8 cellular contexts compared by ENCODE assay signal in the genomic region with DNA sequence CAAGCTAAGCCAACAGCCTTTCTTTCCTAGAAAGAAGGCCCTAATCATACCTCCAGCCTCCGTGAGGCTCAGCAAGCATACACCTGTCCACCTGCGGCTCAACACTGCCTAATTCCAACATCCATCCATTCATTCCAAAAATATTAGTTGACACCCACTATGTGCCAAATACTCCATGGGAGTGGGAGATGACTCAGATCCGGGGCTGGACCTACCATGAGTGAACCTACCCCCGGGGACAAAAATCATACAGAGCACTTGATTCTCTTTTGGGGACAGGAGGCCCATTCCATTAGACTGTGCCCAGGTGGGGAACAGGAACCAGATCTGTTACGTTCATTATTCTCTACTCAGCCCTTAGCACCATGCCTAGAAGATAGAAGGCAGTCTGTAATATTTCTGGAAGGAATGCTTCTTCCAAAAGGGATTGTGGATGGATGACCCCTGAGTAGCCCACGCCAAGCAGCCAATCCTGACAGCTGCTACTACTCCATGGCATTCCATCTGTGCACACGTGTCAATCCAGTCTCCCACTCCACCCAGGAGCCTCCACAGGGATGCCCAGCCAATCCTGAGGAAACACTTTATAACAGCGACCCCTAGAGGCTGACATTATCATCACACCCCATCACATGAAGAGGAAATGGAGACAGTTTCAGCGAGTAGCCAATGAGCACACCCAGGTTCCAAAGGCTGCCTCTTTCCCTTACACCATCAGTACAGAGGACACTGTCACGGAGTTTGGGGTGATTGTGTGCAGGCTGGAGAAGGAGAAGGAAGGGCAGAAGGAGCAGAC.
DNase-seq lines count a peak whose midpoint lies in the region; FAIRE-seq and TF ChIP-seq lines count a peak whose summit lies in the region.

No MANE protein-coding gene starts in this region.

- H3K27me3 Mint-ChIP-seq in brain, result no peaks in the 10 kb centered on the region

- peaks cover 31% of the 10 kb centered on the region for H3K4me1 Mint-ChIP-seq in brain

- peak overlapping the region in 1 of 5 experiments; percentile 9 for H3K4me3 Mint-ChIP-seq in brain

- H3K9me3 Mint-ChIP-seq in brain, result peaks cover 0 to 3% (median 0%) of the 10 kb centered on the region in 5 experiments

- no peaks in the 10 kb centered on the region for H3K36me3 ChIP-seq in neutrophil
- H3K36me3 ChIP-seq in effector memory CD4-positive, alpha-beta T cell (ENCODE audit: control insufficient read depth, insufficient read depth, low read length), result no peaks in the 10 kb centered on the region

- H3K9me3 ChIP-seq in neutrophil, result no peaks in the 10 kb centered on the region
- H3K9me3 ChIP-seq in effector memory CD4-positive, alpha-beta T cell (ENCODE audit: control insufficient read depth, low read length), result no peaks in the 10 kb centered on the region

- FAIRE-seq in frontal cortex (lab: Jason Lieb, UNC), result no peak

- peaks cover 8% of the 10 kb centered on the region for H3K27me3 ChIP-seq in neutrophil
- no peaks in the 10 kb centered on the region for H3K27me3 ChIP-seq in effector memory CD4-positive, alpha-beta T cell (replicated peaks; ENCODE audit: control insufficient read depth, insufficient read depth, low read length, poor library complexity, severe bottlenecking)

- no peak overlapping the region for H3K27ac ChIP-seq in 22Rv1
- no peak overlapping the region for H3K27ac ChIP-seq in neutrophil
- H3K27ac ChIP-seq in effector memory CD4-positive, alpha-beta T cell (ENCODE audit: insufficient read depth, low read length, poor library complexity, severe bottlenecking), result no peak overlapping the region

- H3K27ac Mint-ChIP-seq in brain, result peak overlapping the region in 2 of 5 experiments; percentile 10 to 22

- no peaks in the 10 kb centered on the region for H3K36me3 Mint-ChIP-seq in brain

- no peaks in the 10 kb centered on the region for H3K4me1 ChIP-seq in neutrophil (ENCODE audit: control insufficient read depth in 1 of 2, insufficient read depth in 1 of 2, low read depth in 1 of 2, low read length in 1 of 2)
- no peaks in the 10 kb centered on the region for H3K4me1 ChIP-seq in effector memory CD4-positive, alpha-beta T cell (ENCODE audit: control insufficient read depth, insufficient read depth, low read length, poor library complexity, severe bottlenecking)

- DNase-seq in EL (peak; percentile 46), NCI-H1694 (lab: John Stamatoyannopoulos, UW) (peak; percentile 92), ureter (ENCODE audit: low spot score) (no peak), frontal cortex (ENCODE audit: low spot score in 2 of 2) (no peak)
- DNase-seq in effector memory CD4-positive, alpha-beta T cell, result no peak

- TF ChIP-seq CTCF in 22Rv1 (IDR thresholded peaks at IDR 0.05) (peak; percentile 75), brain (conservative IDR thresholded peaks at IDR 0.05) (peak; percentile 51 to 75), neutrophil (IDR thresholded peaks at IDR 0.05) (peak; percentile 35)

- H3K4me3 ChIP-seq in neutrophil (ENCODE audit: low read depth in 1 of 2, low read length in 1 of 2), result no peak overlapping the region
- no peak overlapping the region for H3K4me3 ChIP-seq in effector memory CD4-positive, alpha-beta T cell (ENCODE audit: insufficient read depth, low read depth, low read length, poor library complexity, severe bottlenecking)

Comparison
In these comparisons a context has a peak if more than half of its experiments do, and no peak if none do; other contexts are left out.
1. DNase-seq: peak in EL (single experiment) and NCI-H1694 (single experiment); none in ureter (single experiment), effector memory CD4-positive, alpha-beta T cell (0 of 3) and frontal cortex (0 of 2).
2. Peak in every context shown above with its lines, with median percentiles within 50 percentile points of each other: CTCF ChIP-seq.